Comparison of ENCODE assay signal across 10 cellular contexts in the genomic region with DNA sequence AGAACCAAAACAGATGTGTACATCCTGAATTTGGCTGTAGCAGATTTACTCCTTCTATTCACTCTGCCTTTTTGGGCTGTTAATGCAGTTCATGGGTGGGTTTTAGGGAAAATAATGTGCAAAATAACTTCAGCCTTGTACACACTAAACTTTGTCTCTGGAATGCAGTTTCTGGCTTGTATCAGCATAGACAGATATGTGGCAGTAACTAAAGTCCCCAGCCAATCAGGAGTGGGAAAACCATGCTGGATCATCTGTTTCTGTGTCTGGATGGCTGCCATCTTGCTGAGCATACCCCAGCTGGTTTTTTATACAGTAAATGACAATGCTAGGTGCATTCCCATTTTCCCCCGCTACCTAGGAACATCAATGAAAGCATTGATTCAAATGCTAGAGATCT. TPM values are rescaled to one million over a fixed set of nuclear protein-coding genes. Genes with fewer than 3 reads are reported as not detected.
DNase-seq lines count a peak whose midpoint lies in the region; ATAC-seq, FAIRE-seq and TF ChIP-seq lines count a peak whose summit lies in the region.
"Not testable (repeated sequence)": the region's sequence is repeated elsewhere in the genome, so short reads cannot be mapped to it uniquely, and the experiment has no call there.
"Had no signal": no experiment of that assay in that cellular context is flagged by ENCODE, and none has a peak within 500 bp of the region (broad histone marks: within the 10 kb centered on the region; RNA-seq: fewer than 3 reads in every experiment).

No MANE protein-coding gene starts in this region.

- H3K27ac ChIP-seq in SK-N-SH (ENCODE audit: low read depth in 2 of 2, low read length in 1 of 2); K562 (ENCODE audit: extremely low read depth, low read depth, low read length); HepG2 (ENCODE audit: extremely low read length, insufficient read depth, low read length): not testable (repeated sequence)

- H3K36me3 ChIP-seq in SK-N-SH (replicated peaks in 1 of 2; ENCODE audit: control insufficient read depth in 1 of 2, insufficient read depth in 2 of 2, low read length in 1 of 2) = peaks cover 7 to 24% of the 10 kb centered on the region in 2 experiments
- H3K36me3 ChIP-seq in K562 (ENCODE audit: control insufficient read depth, insufficient read depth, low read length) = not testable (repeated sequence)
- peaks cover 0 to 20% of the 10 kb centered on the region in 2 experiments; a peak in 4 of 5 replicates for H3K36me3 ChIP-seq in HepG2 (replicated peaks in 1 of 2; ENCODE audit: control insufficient read depth in 1 of 2, insufficient read depth in 2 of 2, low read length in 2 of 2)

- intact Hi-C loops in K562 (cut with micrococcal nuclease); HepG2 (cut with micrococcal nuclease; ENCODE audit: unreplicated experiment): not testable (repeated sequence)

- not testable (repeated sequence) for H3K27me3 ChIP-seq in SK-N-SH (ENCODE audit: insufficient read depth); K562 (ENCODE audit: control insufficient read depth in 2 of 2, insufficient read depth in 2 of 2, low read length in 2 of 2); HepG2 (ENCODE audit: control insufficient read depth in 1 of 2, insufficient read depth in 2 of 2, low read length in 2 of 2)

- not testable (repeated sequence) for TF ChIP-seq RAD21 in SK-N-SH (IDR thresholded peaks at IDR 0.05; ENCODE audit: low read length); K562 (CRISPR knock-in tag; conservative IDR thresholded peaks at IDR 0.05 in 1 of 2, IDR thresholded peaks at IDR 0.05 in 1 of 2); HepG2 (CRISPR knock-in tag; IDR thresholded peaks at IDR 0.05)

- not testable (repeated sequence) for TF ChIP-seq CTCF in SK-N-SH (IDR thresholded peaks at IDR 0.05); K562 (IDR thresholded peaks at IDR 0.05 in 2 of 3, conservative IDR thresholded peaks at IDR 0.05 in 1 of 3; ENCODE audit: insufficient read depth in 2 of 3, low read depth in 1 of 3, low read length in 3 of 3); fibroblast of the aortic adventitia (IDR thresholded peaks at IDR 0.05; ENCODE audit: insufficient read depth, low read length); HepG2 (CRISPR knock-in tag; IDR thresholded peaks at IDR 0.05)

- not testable (repeated sequence) for H3K4me1 ChIP-seq in SK-N-SH (ENCODE audit: control insufficient read depth in 1 of 2, insufficient read depth in 2 of 2, low read depth in 1 of 2, low read length in 1 of 2); K562 (replicated peaks in 1 of 2; ENCODE audit: control insufficient read depth in 2 of 2, insufficient read depth in 2 of 2, low read length in 2 of 2); HepG2 (ENCODE audit: insufficient read depth, low read length)

- in situ Hi-C loops in K562 (cut with MboI); HepG2 (cut with HindIII; ENCODE audit: extremely low pct_ligation_motif_present, low pct_unique_long_range_greater_than_20kb): not testable (repeated sequence)

- not testable (repeated sequence) for TF ChIP-seq POLR2A in GM12891 (IDR thresholded peaks at IDR 0.05; ENCODE audit: low read depth, low read length); H54 (IDR thresholded peaks at IDR 0.05; ENCODE audit: low read depth, low read length); K562 (conservative IDR thresholded peaks at IDR 0.05); HepG2 (IDR thresholded peaks at IDR 0.05; ENCODE audit: insufficient read depth in 1 of 2, low read depth in 2 of 2, low read length in 2 of 2)

- CTCF ChIA-PET in SK-N-SH (lab: Yijun Ruan, JAX); K562 (lab: Yijun Ruan, JAX; ENCODE audit: low intra/inter-chr PET ratio); HepG2 (lab: Yijun Ruan, JAX; ENCODE audit: low intra/inter-chr PET ratio, low total read pairs): not testable (repeated sequence)

- H3K79me2 ChIP-seq in SK-N-SH (ENCODE audit: insufficient read depth); K562 (ENCODE audit: control insufficient read depth, insufficient read depth, low read length); HepG2 (ENCODE audit: insufficient read depth, low read length): not testable (repeated sequence)

- H3K9me2 ChIP-seq in SK-N-SH = not testable (repeated sequence)

- not testable (repeated sequence) for BruUV-seq in K562 (replicated peaks; lab: Mats Ljungman, UMichigan); HepG2 (replicated peaks; lab: Mats Ljungman, UMichigan)

- H3K9me3 ChIP-seq in SK-N-SH; K562 (replicated peaks; ENCODE audit: control insufficient read depth, insufficient read depth, low read depth, low read length); HepG2 (ENCODE audit: low read length): not testable (repeated sequence)

- POLR2A ChIA-PET in SK-N-SH (lab: Yijun Ruan, JAX); K562 (lab: Yijun Ruan, JAX); HepG2 (lab: Yijun Ruan, JAX): not testable (repeated sequence)

- FAIRE-seq in GM12891 (lab: Jason Lieb, UNC) (peak; percentile 90), H54 (lab: Jason Lieb, UNC) (peak; percentile 71), K562 (lab: Jason Lieb, UNC) (peak; percentile 75)
- FAIRE-seq in HepG2 (lab: Jason Lieb, UNC) = not testable (repeated sequence)

- H3K9me1 ChIP-seq in K562 (ENCODE audit: control insufficient read depth, insufficient read depth, low read length) = not testable (repeated sequence)

- H2AFZ ChIP-seq in SK-N-SH (ENCODE audit: low read depth); K562 (ENCODE audit: low read depth, low read length); HepG2 (ENCODE audit: low read length): not testable (repeated sequence)

- H4K20me1 ChIP-seq in SK-N-SH (ENCODE audit: insufficient read depth); K562 (replicated peaks; ENCODE audit: control insufficient read depth, insufficient read depth, low read length); HepG2 (ENCODE audit: insufficient read depth, low read length): not testable (repeated sequence)

- DNase-seq in GM12891 (ENCODE audit: insufficient read length, low spot score); H54 (ENCODE audit: insufficient read length, low spot score); SK-N-SH; K562 (ENCODE audit: extremely low read depth in 1 of 4, low spot score in 3 of 4); HepG2 (ENCODE audit: low spot score): not testable (repeated sequence)
- DNase-seq in fibroblast of the aortic adventitia (ENCODE audit: low read depth) = peak; percentile 38

- not testable (repeated sequence) for H3K4me3 ChIP-seq in SK-N-SH (ENCODE audit: low read depth in 2 of 2, low read length in 1 of 2); K562; fibroblast of the aortic adventitia (ENCODE audit: low read depth, low read length); HepG2 (replicated peaks in 1 of 3; ENCODE audit: insufficient read depth in 1 of 3, low read depth in 2 of 3, low read length in 3 of 3)

- H3F3A ChIP-seq in SK-N-SH (replicated peaks; ENCODE audit: insufficient read depth) = peaks cover 21% of the 10 kb centered on the region

- ATAC-seq in K562 = 0 out of 3 replicates have a peak, but pooled peaks have one; percentile 42
- ATAC-seq in HepG2 = not testable (repeated sequence)

- TF ChIP-seq EP300 in SK-N-SH (IDR thresholded peaks at IDR 0.05; ENCODE audit: borderline replicate concordance in 1 of 2, low read depth in 1 of 2, low read length in 1 of 2); K562 (IDR thresholded peaks at IDR 0.05; ENCODE audit: low read length); HepG2 (IDR thresholded peaks at IDR 0.05; ENCODE audit: low read depth in 2 of 2, low read length in 2 of 2); HepG2 (CRISPR knock-in tag; IDR thresholded peaks at IDR 0.05; ENCODE audit: borderline replicate concordance): not testable (repeated sequence)

- H3K9ac ChIP-seq in SK-N-SH; K562 (ENCODE audit: insufficient read depth in 1 of 2, low read depth in 2 of 2, low read length in 2 of 2); HepG2 (ENCODE audit: insufficient read depth, low read depth, low read length): not testable (repeated sequence)

- H3K4me2 ChIP-seq in SK-N-SH; K562 (ENCODE audit: insufficient read depth, low read length); HepG2 (ENCODE audit: low read depth, low read length): not testable (repeated sequence)

- no CpG with 5 or more reads among the region's 1 CpG for WGBS in SK-N-SH (ENCODE audit: low lambda C conversion rate)
- no CpG with 5 or more reads among the region's 1 CpG for WGBS in K562 (ENCODE audit: insufficient coverage, low coverage, missing lambda C conversion rate)
- WGBS in HepG2 (ENCODE audit: low lambda C conversion rate) = no CpG with 5 or more reads among the region's 1 CpG

RNA-seq across cellular contexts. Expression of a gene that starts 3.5 kb away (rescaled TPM):
- polyA plus RNA-seq in GM12891 (2012; ENCODE audit: low read depth, missing spikeins) = 1.6 TPM
- polyA plus RNA-seq in SK-N-SH (2012; rRNA removed) = 0.10 and 0.37 TPM in 2 replicates
- 0.18 and 0.26 TPM in 2 replicates for polyA plus RNA-seq in SK-N-SH (2012; cell fraction: cytosol; rRNA removed)
- 0.12 and 0.14 TPM in 2 replicates for polyA plus RNA-seq in SK-N-SH (2012; cell fraction: nucleus; rRNA removed)
- total RNA-seq in K562 (2011; cell fraction: chromatin; rRNA removed; ENCODE audit: low replicate concordance) = not detected in 2 replicates
- total RNA-seq in K562 (2011; cell fraction: nucleolus; rRNA removed) = not detected in 2 replicates
- total RNA-seq in K562 (2011; cell fraction: nucleoplasm; rRNA removed) = not detected in 2 replicates
- total RNA-seq in K562 (2014; rRNA removed) = not detected in 2 replicates
- not detected in 2 replicates for total RNA-seq in K562 (2014; rRNA removed; fragmentation: Illumina TruSeq; extraction: Trizol)
- not detected in 2 replicates for total RNA-seq in K562 (2015; rRNA removed; fragmentation: Illumina TruSeq; extraction: Trizol)
- not detected in 2 replicates for total RNA-seq in K562 (2021)
- polyA plus RNA-seq in K562 (2011; rRNA removed) = 0.04 TPM in 1 of 2 replicates, not detected in the other
- polyA plus RNA-seq in K562 (2011; cell fraction: cytosol; rRNA removed) = not detected in 2 replicates
- 0.06 TPM in 1 of 2 replicates, not detected in the other for polyA plus RNA-seq in K562 (2011; cell fraction: nucleus; rRNA removed)
- polyA plus RNA-seq in K562 (2012) = 0.10 and 0.36 TPM in 2 replicates
- polyA plus RNA-seq in K562 (2014; fragmentation: Illumina TruSeq; extraction: Trizol) = not detected in 2 replicates
- polyA plus RNA-seq in K562 (2014; fragmentation: Nextera tagmentation; extraction: Ambion mirVana) = under 1 TPM in 1 of 2 experiments, not detected in 1; 0.06 TPM
- not detected in 2 replicates for polyA plus RNA-seq in K562 (2014; rRNA removed)
- not detected in 2 replicates for polyA minus RNA-seq in K562 (2011; rRNA and poly(A)+ RNA removed)
- polyA minus RNA-seq in K562 (2011; cell fraction: cytosol; rRNA and poly(A)+ RNA removed) = not detected in 2 replicates
- not detected in 2 replicates for polyA minus RNA-seq in K562 (2011; cell fraction: nucleus; rRNA and poly(A)+ RNA removed)
- total RNA-seq in fibroblast of the aortic adventitia (ENCODE audit: low replicate concordance) = 11.4 and 175 TPM in 2 replicates
- not detected in 2 replicates for total RNA-seq in HepG2 (2016; rRNA removed; fragmentation: Illumina TruSeq; extraction: Trizol)
- total RNA-seq in HepG2 (2016; cell fraction: cytosol; rRNA removed; fragmentation: Illumina TruSeq; extraction: Trizol; ENCODE audit: low read depth) = not detected in 2 replicates
- total RNA-seq in HepG2 (2016; cell fraction: insoluble cytoplasmic fraction; rRNA removed; fragmentation: Illumina TruSeq; extraction: Trizol) = not detected in 2 replicates
- not detected in 2 replicates for total RNA-seq in HepG2 (2016; cell fraction: membrane; rRNA removed; fragmentation: Illumina TruSeq; extraction: Trizol)
- total RNA-seq in HepG2 (2016; cell fraction: nucleus; rRNA removed; fragmentation: Illumina TruSeq; extraction: Trizol) = not detected in 2 replicates
- 0.07 and 0.16 TPM in 2 replicates for polyA plus RNA-seq in HepG2 (2011; rRNA removed)
- polyA plus RNA-seq in HepG2 (2011; cell fraction: cytosol; rRNA removed) = not detected in 2 replicates
- 0.07 and 0.10 TPM in 2 replicates for polyA plus RNA-seq in HepG2 (2011; cell fraction: nucleus; rRNA removed)
- 0.13 and 0.19 TPM in 2 replicates for polyA plus RNA-seq in HepG2 (2012)
- polyA plus RNA-seq in HepG2 (2016; cell fraction: cytosol; fragmentation: Illumina TruSeq; extraction: Trizol; ENCODE audit: low read depth) = not detected in 2 replicates
- not detected in 2 replicates for polyA plus RNA-seq in HepG2 (2016; cell fraction: insoluble cytoplasmic fraction; fragmentation: Illumina TruSeq; extraction: Trizol; ENCODE audit: low read depth)
- not detected in 2 replicates for polyA plus RNA-seq in HepG2 (2016; cell fraction: membrane; fragmentation: Illumina TruSeq; extraction: Trizol; ENCODE audit: low read depth)
- polyA plus RNA-seq in HepG2 (2016; cell fraction: nucleus; fragmentation: Illumina TruSeq; extraction: Trizol; ENCODE audit: insufficient read depth, low read depth) = 0.25 and 0.32 TPM in 2 replicates
- polyA minus RNA-seq in HepG2 (2011; rRNA and poly(A)+ RNA removed; ENCODE audit: low replicate concordance) = not detected in 2 replicates
- polyA minus RNA-seq in HepG2 (2011; cell fraction: cytosol; rRNA and poly(A)+ RNA removed) = not detected in 2 replicates
- 0.26 TPM in 1 of 2 replicates, not detected in the other for polyA minus RNA-seq in HepG2 (2011; cell fraction: nucleus; rRNA and poly(A)+ RNA removed)
- total RNA-seq: A172, A673, GM23338, H7 had no signal

RNA-seq across cellular contexts. Expression of a gene that starts 59.0 kb away (rescaled TPM):
- polyA plus RNA-seq in GM12891 (2012; ENCODE audit: low read depth, missing spikeins) = 12.8 TPM
- polyA plus RNA-seq in SK-N-SH (2012; rRNA removed) (16.3 and 29.2 TPM in 2 replicates), K562 (2011; rRNA removed) (8.4 and 8.7 TPM in 2 replicates), K562 (2014; fragmentation: Illumina TruSeq; extraction: Trizol) (3.6 and 5.0 TPM in 2 replicates), K562 (2014; fragmentation: Nextera tagmentation; extraction: Ambion mirVana) (1 to 10 TPM; 1.3 to 2.1 TPM), K562 (2014; rRNA removed) (6.3 and 7.4 TPM in 2 replicates), HepG2 (2011; rRNA removed) (52.7 and 56.9 TPM in 2 replicates)
- 9.7 and 12.1 TPM in 2 replicates for polyA plus RNA-seq in SK-N-SH (2012; cell fraction: cytosol; rRNA removed)
- 67.3 and 114 TPM in 2 replicates for polyA plus RNA-seq in SK-N-SH (2012; cell fraction: nucleus; rRNA removed)
- 18.5 and 26.7 TPM in 2 replicates for total RNA-seq in K562 (2011; cell fraction: chromatin; rRNA removed; ENCODE audit: low replicate concordance)
- 9.3 and 9.8 TPM in 2 replicates for total RNA-seq in K562 (2011; cell fraction: nucleolus; rRNA removed)
- total RNA-seq in K562 (2011; cell fraction: nucleoplasm; rRNA removed) = 11.5 and 14.9 TPM in 2 replicates
- total RNA-seq in K562 (2014; rRNA removed) (4.0 and 6.0 TPM in 2 replicates), K562 (2014; rRNA removed; fragmentation: Illumina TruSeq; extraction: Trizol) (3.5 and 4.2 TPM in 2 replicates), K562 (2015; rRNA removed; fragmentation: Illumina TruSeq; extraction: Trizol) (3.8 and 4.3 TPM in 2 replicates), K562 (2021) (3.4 and 3.7 TPM in 2 replicates), fibroblast of the aortic adventitia (ENCODE audit: low replicate concordance) (37.8 and 38.9 TPM in 2 replicates), HepG2 (2016; rRNA removed; fragmentation: Illumina TruSeq; extraction: Trizol) (30.0 and 30.6 TPM in 2 replicates)
- 1.3 and 2.6 TPM in 2 replicates for polyA plus RNA-seq in K562 (2011; cell fraction: cytosol; rRNA removed)
- polyA plus RNA-seq in K562 (2011; cell fraction: nucleus; rRNA removed) = 17.3 and 20.0 TPM in 2 replicates
- 3.3 and 7.8 TPM in 2 replicates for polyA plus RNA-seq in K562 (2012)
- 8.2 and 15.5 TPM in 2 replicates for polyA minus RNA-seq in K562 (2011; rRNA and poly(A)+ RNA removed)
- polyA minus RNA-seq in K562 (2011; cell fraction: cytosol; rRNA and poly(A)+ RNA removed) = 1.7 and 2.0 TPM in 2 replicates
- polyA minus RNA-seq in K562 (2011; cell fraction: nucleus; rRNA and poly(A)+ RNA removed) = 13.1 and 17.4 TPM in 2 replicates
- total RNA-seq in HepG2 (2016; cell fraction: cytosol; rRNA removed; fragmentation: Illumina TruSeq; extraction: Trizol; ENCODE audit: low read depth) = 2.7 and 8.9 TPM in 2 replicates
- total RNA-seq in HepG2 (2016; cell fraction: insoluble cytoplasmic fraction; rRNA removed; fragmentation: Illumina TruSeq; extraction: Trizol) = 27.3 and 30.2 TPM in 2 replicates
- 3.5 and 4.1 TPM in 2 replicates for total RNA-seq in HepG2 (2016; cell fraction: membrane; rRNA removed; fragmentation: Illumina TruSeq; extraction: Trizol)
- 46.2 and 55.3 TPM in 2 replicates for total RNA-seq in HepG2 (2016; cell fraction: nucleus; rRNA removed; fragmentation: Illumina TruSeq; extraction: Trizol)
- polyA plus RNA-seq in HepG2 (2011; cell fraction: cytosol; rRNA removed) = 7.3 and 7.6 TPM in 2 replicates
- 160 and 162 TPM in 2 replicates for polyA plus RNA-seq in HepG2 (2011; cell fraction: nucleus; rRNA removed)
- polyA plus RNA-seq in HepG2 (2012) = 22.4 and 40.7 TPM in 2 replicates
- polyA plus RNA-seq in HepG2 (2016; cell fraction: cytosol; fragmentation: Illumina TruSeq; extraction: Trizol; ENCODE audit: low read depth) = 0.53 and 0.63 TPM in 2 replicates
- polyA plus RNA-seq in HepG2 (2016; cell fraction: insoluble cytoplasmic fraction; fragmentation: Illumina TruSeq; extraction: Trizol; ENCODE audit: low read depth) = 15.3 and 17.0 TPM in 2 replicates
- 1.6 and 1.9 TPM in 2 replicates for polyA plus RNA-seq in HepG2 (2016; cell fraction: membrane; fragmentation: Illumina TruSeq; extraction: Trizol; ENCODE audit: low read depth)
- polyA plus RNA-seq in HepG2 (2016; cell fraction: nucleus; fragmentation: Illumina TruSeq; extraction: Trizol; ENCODE audit: insufficient read depth, low read depth) = 99.4 TPM in 2 replicates
- 9.9 and 28.6 TPM in 2 replicates for polyA minus RNA-seq in HepG2 (2011; rRNA and poly(A)+ RNA removed; ENCODE audit: low replicate concordance)
- polyA minus RNA-seq in HepG2 (2011; cell fraction: cytosol; rRNA and poly(A)+ RNA removed) = 6.8 and 9.4 TPM in 2 replicates
- 122 and 126 TPM in 2 replicates for polyA minus RNA-seq in HepG2 (2011; cell fraction: nucleus; rRNA and poly(A)+ RNA removed)

RNA-seq across cellular contexts. Expression of a gene that starts 59.5 kb away (rescaled TPM):
- 31.2 TPM for polyA plus RNA-seq in GM12891 (2012; ENCODE audit: low read depth, missing spikeins)
- polyA plus RNA-seq in SK-N-SH (2012; rRNA removed) (33.0 and 38.3 TPM in 2 replicates), K562 (2011; rRNA removed) (41.4 and 53.9 TPM in 2 replicates), K562 (2014; fragmentation: Illumina TruSeq; extraction: Trizol) (28.0 and 29.4 TPM in 2 replicates), K562 (2014; fragmentation: Nextera tagmentation; extraction: Ambion mirVana) (1 to 10 TPM; 8.1 TPM), K562 (2014; rRNA removed) (60.5 and 78.6 TPM in 2 replicates), HepG2 (2011; rRNA removed) (21.3 and 30.2 TPM in 2 replicates)
- polyA plus RNA-seq in SK-N-SH (2012; cell fraction: cytosol; rRNA removed) = 31.1 and 33.0 TPM in 2 replicates
- 47.7 and 65.7 TPM in 2 replicates for polyA plus RNA-seq in SK-N-SH (2012; cell fraction: nucleus; rRNA removed)
- total RNA-seq in K562 (2011; cell fraction: chromatin; rRNA removed; ENCODE audit: low replicate concordance) = 21.8 and 67.7 TPM in 2 replicates
- total RNA-seq in K562 (2011; cell fraction: nucleolus; rRNA removed) = 11.7 and 16.6 TPM in 2 replicates
- 29.8 and 40.5 TPM in 2 replicates for total RNA-seq in K562 (2011; cell fraction: nucleoplasm; rRNA removed)
- total RNA-seq in K562 (2014; rRNA removed) (71.1 and 81.2 TPM in 2 replicates), K562 (2014; rRNA removed; fragmentation: Illumina TruSeq; extraction: Trizol) (27.6 and 32.8 TPM in 2 replicates), K562 (2015; rRNA removed; fragmentation: Illumina TruSeq; extraction: Trizol) (28.9 and 29.1 TPM in 2 replicates), K562 (2021) (32.1 and 36.6 TPM in 2 replicates), fibroblast of the aortic adventitia (ENCODE audit: low replicate concordance) (39.5 and 120 TPM in 2 replicates), HepG2 (2016; rRNA removed; fragmentation: Illumina TruSeq; extraction: Trizol) (46.8 and 52.2 TPM in 2 replicates)
- polyA plus RNA-seq in K562 (2011; cell fraction: cytosol; rRNA removed) = 14.2 and 20.0 TPM in 2 replicates
- polyA plus RNA-seq in K562 (2011; cell fraction: nucleus; rRNA removed) = 37.1 and 41.1 TPM in 2 replicates
- polyA plus RNA-seq in K562 (2012) = 36.1 and 37.5 TPM in 2 replicates
- 38.3 and 44.4 TPM in 2 replicates for polyA minus RNA-seq in K562 (2011; rRNA and poly(A)+ RNA removed)
- 35.2 and 35.5 TPM in 2 replicates for polyA minus RNA-seq in K562 (2011; cell fraction: cytosol; rRNA and poly(A)+ RNA removed)
- 60.2 and 81.1 TPM in 2 replicates for polyA minus RNA-seq in K562 (2011; cell fraction: nucleus; rRNA and poly(A)+ RNA removed)
- total RNA-seq in HepG2 (2016; cell fraction: cytosol; rRNA removed; fragmentation: Illumina TruSeq; extraction: Trizol; ENCODE audit: low read depth) = 3.6 and 4.1 TPM in 2 replicates
- 49.8 and 51.5 TPM in 2 replicates for total RNA-seq in HepG2 (2016; cell fraction: insoluble cytoplasmic fraction; rRNA removed; fragmentation: Illumina TruSeq; extraction: Trizol)
- 13.8 and 14.4 TPM in 2 replicates for total RNA-seq in HepG2 (2016; cell fraction: membrane; rRNA removed; fragmentation: Illumina TruSeq; extraction: Trizol)
- 62.0 and 62.2 TPM in 2 replicates for total RNA-seq in HepG2 (2016; cell fraction: nucleus; rRNA removed; fragmentation: Illumina TruSeq; extraction: Trizol)
- polyA plus RNA-seq in HepG2 (2011; cell fraction: cytosol; rRNA removed) = 11.3 and 16.2 TPM in 2 replicates
- polyA plus RNA-seq in HepG2 (2011; cell fraction: nucleus; rRNA removed) = 42.3 and 49.7 TPM in 2 replicates
- polyA plus RNA-seq in HepG2 (2012) = 17.7 and 33.8 TPM in 2 replicates
- 3.6 and 3.7 TPM in 2 replicates for polyA plus RNA-seq in HepG2 (2016; cell fraction: cytosol; fragmentation: Illumina TruSeq; extraction: Trizol; ENCODE audit: low read depth)
- 63.2 and 68.1 TPM in 2 replicates for polyA plus RNA-seq in HepG2 (2016; cell fraction: insoluble cytoplasmic fraction; fragmentation: Illumina TruSeq; extraction: Trizol; ENCODE audit: low read depth)
- 7.8 and 8.1 TPM in 2 replicates for polyA plus RNA-seq in HepG2 (2016; cell fraction: membrane; fragmentation: Illumina TruSeq; extraction: Trizol; ENCODE audit: low read depth)
- 81.5 and 95.4 TPM in 2 replicates for polyA plus RNA-seq in HepG2 (2016; cell fraction: nucleus; fragmentation: Illumina TruSeq; extraction: Trizol; ENCODE audit: insufficient read depth, low read depth)
- polyA minus RNA-seq in HepG2 (2011; rRNA and poly(A)+ RNA removed; ENCODE audit: low replicate concordance) = 15.0 and 16.8 TPM in 2 replicates
- polyA minus RNA-seq in HepG2 (2011; cell fraction: cytosol; rRNA and poly(A)+ RNA removed) = 20.6 and 22.0 TPM in 2 replicates
- polyA minus RNA-seq in HepG2 (2011; cell fraction: nucleus; rRNA and poly(A)+ RNA removed) = 88.2 and 89.1 TPM in 2 replicates

Comparison
In these comparisons a context has a peak if more than half of its experiments do, and no peak if none do; other contexts are left out.
1. RNA of a gene that starts 3.5 kb away (total RNA-seq): 11.4 to 175 TPM in fibroblast of the aortic adventitia; not detected in K562 and not detected in HepG2; every median in the first group is over 10 times any median in the second.